ENCODE assay signal across 9 cellular contexts in genomic region chr16:19704321-19705130, GRCh38.
DNase-seq lines count a peak whose midpoint lies in the region; ATAC-seq and TF ChIP-seq lines count a peak whose summit lies in the region.
"Had no signal": no experiment of that assay in that cellular context is flagged by ENCODE, and none has a peak within 500 bp of the region (broad histone marks: within the 10 kb centered on the region; RNA-seq: fewer than 3 reads in every experiment).

No MANE protein-coding gene starts in this region.

- peak; percentile 87 for DNase-seq in HCEC 1CT
- peak; percentile 63 to 84 for DNase-seq in cardiac fibroblast (ENCODE audit: low read depth in 2 of 2)
- DNase-seq in iris pigment epithelial cell (ENCODE audit: low read depth): peak; percentile 95
- no peak for DNase-seq in substantia nigra (lab: John Stamatoyannopoulos, UW)
- DNase-seq: glutamatergic neuron had no signal

- no peak overlapping the region for H3K4me3 ChIP-seq in cardiac fibroblast (replicated peaks in 1 of 2; ENCODE audit: low read depth in 2 of 2, low read length in 2 of 2)

- ATAC-seq in HG03439 (IDR thresholded peaks at IDR 0.05; ENCODE audit: unreplicated experiment): no peak
- ATAC-seq in HG03432 (IDR thresholded peaks at IDR 0.05; ENCODE audit: unreplicated experiment): no peak
- ATAC-seq in GM19395 (IDR thresholded peaks at IDR 0.05; ENCODE audit: unreplicated experiment): no peak
- no peak for ATAC-seq in HG02763 (IDR thresholded peaks at IDR 0.05; ENCODE audit: unreplicated experiment)

- peak overlapping the region; percentile 46 for H3K27ac ChIP-seq in substantia nigra (ENCODE audit: low read depth, low read length, poor library complexity, severe bottlenecking)

- TF ChIP-seq CTCF in cardiac fibroblast (IDR thresholded peaks at IDR 0.05; ENCODE audit: low read depth, low read length): no peak

Comparison
In these comparisons a context has a peak if more than half of its experiments do, and no peak if none do; other contexts are left out.
1. DNase-seq: peak in HCEC 1CT (single experiment), cardiac fibroblast (2 of 2) and iris pigment epithelial cell (single experiment); none in substantia nigra (0 of 49).